In the genomic region with DNA sequence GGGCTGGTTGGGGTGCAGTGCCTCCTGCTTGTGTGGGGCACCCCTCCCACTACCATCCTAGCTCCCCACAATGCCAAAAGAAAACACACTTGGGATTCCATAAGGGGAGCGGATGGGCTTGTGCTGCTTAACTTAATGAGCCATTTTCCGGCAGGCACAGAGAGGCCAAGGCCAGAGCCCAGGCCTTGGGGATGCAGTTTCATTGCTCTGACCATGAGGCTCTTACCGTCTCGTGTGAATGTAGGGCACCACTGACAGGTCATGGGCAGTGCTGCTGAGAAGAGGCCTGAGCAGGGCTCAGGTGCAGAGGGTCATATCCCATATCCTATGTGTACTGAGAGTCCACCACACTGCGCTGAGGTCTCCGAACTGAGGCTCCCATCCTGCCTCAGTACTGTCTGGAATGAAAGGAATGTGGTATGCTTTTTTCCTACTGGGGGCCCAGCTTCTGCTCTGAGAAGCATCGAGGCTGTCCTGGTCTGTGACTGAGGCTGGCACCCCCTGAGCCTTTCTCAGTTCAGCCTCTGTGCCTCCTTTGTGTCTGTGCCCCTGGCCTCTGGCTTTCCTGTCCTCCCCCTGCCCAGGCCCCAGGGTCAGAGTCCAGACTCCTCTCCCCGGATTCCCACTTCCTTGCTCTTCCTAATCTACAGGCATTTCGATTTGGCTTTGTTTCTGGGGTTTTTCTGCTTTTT, we compare ENCODE assay signal across 1 cellular context.
TF ChIP-seq lines count a peak whose summit lies in the region.

No MANE protein-coding gene starts in this region.

TF ChIP-seq in HepG2, 621 proteins besides CTCF, POLR2A, EP300 and RAD21 (continued from another document and continues in another):
- TF ChIP-seq, protein P1, sequence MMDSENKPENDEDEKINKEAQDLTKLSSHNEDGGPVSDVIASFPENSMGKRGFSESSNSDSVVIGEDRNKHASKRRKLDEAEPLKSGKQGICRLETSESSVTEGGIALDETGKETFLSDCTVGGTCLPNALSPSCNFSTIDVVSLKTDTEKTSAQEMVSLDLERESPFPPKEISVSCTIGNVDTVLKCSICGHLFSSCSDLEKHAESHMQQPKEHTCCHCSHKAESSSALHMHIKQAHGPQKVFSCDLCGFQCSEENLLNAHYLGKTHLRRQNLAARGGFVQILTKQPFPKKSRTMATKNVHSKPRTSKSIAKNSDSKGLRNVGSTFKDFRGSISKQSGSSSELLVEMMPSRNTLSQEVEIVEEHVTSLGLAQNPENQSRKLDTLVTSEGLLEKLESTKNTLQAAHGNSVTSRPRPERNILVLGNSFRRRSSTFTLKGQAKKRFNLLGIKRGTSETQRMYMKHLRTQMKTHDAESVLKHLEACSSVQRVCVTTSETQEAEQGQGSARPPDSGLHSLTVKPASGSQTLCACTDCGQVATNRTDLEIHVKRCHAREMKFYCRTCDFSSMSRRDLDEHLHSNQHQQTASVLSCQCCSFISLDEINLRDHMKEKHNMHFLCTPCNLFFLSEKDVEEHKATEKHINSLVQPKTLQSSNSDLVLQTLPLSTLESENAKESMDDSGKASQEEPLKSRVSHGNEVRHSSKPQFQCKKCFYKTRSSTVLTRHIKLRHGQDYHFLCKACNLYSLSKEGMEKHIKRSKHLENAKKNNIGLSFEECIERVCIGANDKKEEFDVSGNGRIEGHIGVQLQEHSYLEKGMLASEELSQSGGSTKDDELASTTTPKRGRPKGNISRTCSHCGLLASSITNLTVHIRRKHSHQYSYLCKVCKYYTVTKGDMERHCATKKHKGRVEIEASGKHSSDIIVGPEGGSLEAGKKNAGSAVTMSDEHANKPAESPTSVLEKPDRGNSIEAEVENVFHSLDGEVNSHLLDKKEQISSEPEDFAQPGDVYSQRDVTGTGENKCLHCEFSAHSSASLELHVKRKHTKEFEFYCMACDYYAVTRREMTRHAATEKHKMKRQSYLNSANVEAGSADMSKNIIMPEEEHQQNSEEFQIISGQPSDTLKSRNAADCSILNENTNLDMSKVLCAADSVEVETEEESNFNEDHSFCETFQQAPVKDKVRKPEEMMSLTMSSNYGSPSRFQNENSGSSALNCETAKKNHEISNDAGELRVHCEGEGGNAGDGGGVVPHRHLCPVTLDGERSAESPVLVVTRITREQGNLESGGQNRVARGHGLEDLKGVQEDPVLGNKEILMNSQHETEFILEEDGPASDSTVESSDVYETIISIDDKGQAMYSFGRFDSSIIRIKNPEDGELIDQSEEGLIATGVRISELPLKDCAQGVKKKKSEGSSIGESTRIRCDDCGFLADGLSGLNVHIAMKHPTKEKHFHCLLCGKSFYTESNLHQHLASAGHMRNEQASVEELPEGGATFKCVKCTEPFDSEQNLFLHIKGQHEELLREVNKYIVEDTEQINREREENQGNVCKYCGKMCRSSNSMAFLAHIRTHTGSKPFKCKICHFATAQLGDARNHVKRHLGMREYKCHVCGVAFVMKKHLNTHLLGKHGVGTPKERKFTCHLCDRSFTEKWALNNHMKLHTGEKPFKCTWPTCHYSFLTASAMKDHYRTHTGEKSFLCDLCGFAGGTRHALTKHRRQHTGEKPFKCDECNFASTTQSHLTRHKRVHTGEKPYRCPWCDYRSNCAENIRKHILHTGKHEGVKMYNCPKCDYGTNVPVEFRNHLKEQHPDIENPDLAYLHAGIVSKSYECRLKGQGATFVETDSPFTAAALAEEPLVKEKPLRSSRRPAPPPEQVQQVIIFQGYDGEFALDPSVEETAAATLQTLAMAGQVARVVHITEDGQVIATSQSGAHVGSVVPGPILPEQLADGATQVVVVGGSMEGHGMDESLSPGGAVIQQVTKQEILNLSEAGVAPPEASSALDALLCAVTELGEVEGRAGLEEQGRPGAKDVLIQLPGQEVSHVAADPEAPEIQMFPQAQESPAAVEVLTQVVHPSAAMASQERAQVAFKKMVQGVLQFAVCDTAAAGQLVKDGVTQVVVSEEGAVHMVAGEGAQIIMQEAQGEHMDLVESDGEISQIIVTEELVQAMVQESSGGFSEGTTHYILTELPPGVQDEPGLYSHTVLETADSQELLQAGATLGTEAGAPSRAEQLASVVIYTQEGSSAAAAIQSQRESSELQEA (CRISPR knock-in tag; IDR thresholded peaks at IDR 0.05; ENCODE audit: not compliant biosample characterization), result no peak
- TF ChIP-seq TOE1 (CRISPR knock-in tag; IDR thresholded peaks at IDR 0.05) (peak; percentile 81; the same call in 1 of the 2 replicates), U2AF2 (IDR thresholded peaks at IDR 0.05; ENCODE audit: low read depth, low read length) (no peak), HNRNPH1 (optimal IDR thresholded peaks at IDR 0.05; ENCODE audit: low read depth, low read length) (no peak), PHF21A (CRISPR knock-in tag; IDR thresholded peaks at IDR 0.05) (peak; percentile 89), ZNF101 (CRISPR knock-in tag; IDR thresholded peaks at IDR 0.05; ENCODE audit: borderline replicate concordance, low read depth) (no peak), GATAD1 (CRISPR knock-in tag; IDR thresholded peaks at IDR 0.05) (peak; percentile 9; the same call in 1 of the 2 replicates), RBFOX2 (IDR thresholded peaks at IDR 0.05; ENCODE audit: low read depth, low read length) (peak; percentile 48; the same call in 1 of the 2 replicates), GABPA (IDR thresholded peaks at IDR 0.05; ENCODE audit: low read depth, low read length) (0 out of 2 replicates have a peak, but pooled peaks have one; percentile 22), GABPA (CRISPR knock-in tag; IDR thresholded peaks at IDR 0.05; ENCODE audit: low read depth) (peak; percentile 76), PHF8 (CRISPR knock-in tag; IDR thresholded peaks at IDR 0.05) (peak; percentile 68; the same call in 1 of the 2 replicates), ZNF160 (CRISPR knock-in tag; IDR thresholded peaks at IDR 0.05) (peak; percentile 74; the same call in 1 of the 2 replicates), HMG20A (CRISPR knock-in tag; IDR thresholded peaks at IDR 0.05; ENCODE audit: borderline replicate concordance) (peak; percentile 29; the same call in 1 of the 2 replicates), MAFF (IDR thresholded peaks at IDR 0.05; ENCODE audit: low read depth, low read length) (no peak), HNF4G (IDR thresholded peaks at IDR 0.05; ENCODE audit: borderline replicate concordance, low read depth, low read length) (peak; percentile 98), HNF4G (CRISPR knock-in tag; IDR thresholded peaks at IDR 0.05; ENCODE audit: borderline replicate concordance, low read depth) (peak; percentile 96; the same call in 1 of the 2 replicates), ZNF33A (CRISPR knock-in tag; IDR thresholded peaks at IDR 0.05; ENCODE audit: borderline replicate concordance) (no peak), SMAD9 (CRISPR knock-in tag; IDR thresholded peaks at IDR 0.05) (no peak), ZNF615 (CRISPR knock-in tag; IDR thresholded peaks at IDR 0.05; ENCODE audit: borderline replicate concordance) (peak; percentile 95), ZFY (CRISPR knock-in tag; IDR thresholded peaks at IDR 0.05) (peak; percentile 80)
- TF ChIP-seq, protein P2, sequence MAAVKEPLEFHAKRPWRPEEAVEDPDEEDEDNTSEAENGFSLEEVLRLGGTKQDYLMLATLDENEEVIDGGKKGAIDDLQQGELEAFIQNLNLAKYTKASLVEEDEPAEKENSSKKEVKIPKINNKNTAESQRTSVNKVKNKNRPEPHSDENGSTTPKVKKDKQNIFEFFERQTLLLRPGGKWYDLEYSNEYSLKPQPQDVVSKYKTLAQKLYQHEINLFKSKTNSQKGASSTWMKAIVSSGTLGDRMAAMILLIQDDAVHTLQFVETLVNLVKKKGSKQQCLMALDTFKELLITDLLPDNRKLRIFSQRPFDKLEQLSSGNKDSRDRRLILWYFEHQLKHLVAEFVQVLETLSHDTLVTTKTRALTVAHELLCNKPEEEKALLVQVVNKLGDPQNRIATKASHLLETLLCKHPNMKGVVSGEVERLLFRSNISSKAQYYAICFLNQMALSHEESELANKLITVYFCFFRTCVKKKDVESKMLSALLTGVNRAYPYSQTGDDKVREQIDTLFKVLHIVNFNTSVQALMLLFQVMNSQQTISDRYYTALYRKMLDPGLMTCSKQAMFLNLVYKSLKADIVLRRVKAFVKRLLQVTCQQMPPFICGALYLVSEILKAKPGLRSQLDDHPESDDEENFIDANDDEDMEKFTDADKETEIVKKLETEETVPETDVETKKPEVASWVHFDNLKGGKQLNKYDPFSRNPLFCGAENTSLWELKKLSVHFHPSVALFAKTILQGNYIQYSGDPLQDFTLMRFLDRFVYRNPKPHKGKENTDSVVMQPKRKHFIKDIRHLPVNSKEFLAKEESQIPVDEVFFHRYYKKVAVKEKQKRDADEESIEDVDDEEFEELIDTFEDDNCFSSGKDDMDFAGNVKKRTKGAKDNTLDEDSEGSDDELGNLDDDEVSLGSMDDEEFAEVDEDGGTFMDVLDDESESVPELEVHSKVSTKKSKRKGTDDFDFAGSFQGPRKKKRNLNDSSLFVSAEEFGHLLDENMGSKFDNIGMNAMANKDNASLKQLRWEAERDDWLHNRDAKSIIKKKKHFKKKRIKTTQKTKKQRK (IDR thresholded peaks at IDR 0.05; ENCODE audit: low read length), result no peak
- TF ChIP-seq, protein P3, sequence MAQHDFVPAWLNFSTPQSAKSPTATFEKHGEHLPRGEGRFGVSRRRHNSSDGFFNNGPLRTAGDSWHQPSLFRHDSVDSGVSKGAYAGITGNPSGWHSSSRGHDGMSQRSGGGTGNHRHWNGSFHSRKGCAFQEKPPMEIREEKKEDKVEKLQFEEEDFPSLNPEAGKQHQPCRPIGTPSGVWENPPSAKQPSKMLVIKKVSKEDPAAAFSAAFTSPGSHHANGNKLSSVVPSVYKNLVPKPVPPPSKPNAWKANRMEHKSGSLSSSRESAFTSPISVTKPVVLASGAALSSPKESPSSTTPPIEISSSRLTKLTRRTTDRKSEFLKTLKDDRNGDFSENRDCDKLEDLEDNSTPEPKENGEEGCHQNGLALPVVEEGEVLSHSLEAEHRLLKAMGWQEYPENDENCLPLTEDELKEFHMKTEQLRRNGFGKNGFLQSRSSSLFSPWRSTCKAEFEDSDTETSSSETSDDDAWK (CRISPR knock-in tag; IDR thresholded peaks at IDR 0.05), result no peak
- TF ChIP-seq, protein P4, sequence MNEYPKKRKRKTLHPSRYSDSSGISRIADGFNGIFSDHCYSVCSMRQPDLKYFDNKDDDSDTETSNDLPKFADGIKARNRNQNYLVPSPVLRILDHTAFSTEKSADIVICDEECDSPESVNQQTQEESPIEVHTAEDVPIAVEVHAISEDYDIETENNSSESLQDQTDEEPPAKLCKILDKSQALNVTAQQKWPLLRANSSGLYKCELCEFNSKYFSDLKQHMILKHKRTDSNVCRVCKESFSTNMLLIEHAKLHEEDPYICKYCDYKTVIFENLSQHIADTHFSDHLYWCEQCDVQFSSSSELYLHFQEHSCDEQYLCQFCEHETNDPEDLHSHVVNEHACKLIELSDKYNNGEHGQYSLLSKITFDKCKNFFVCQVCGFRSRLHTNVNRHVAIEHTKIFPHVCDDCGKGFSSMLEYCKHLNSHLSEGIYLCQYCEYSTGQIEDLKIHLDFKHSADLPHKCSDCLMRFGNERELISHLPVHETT (CRISPR knock-in tag; conservative IDR thresholded peaks at IDR 0.05), result no peak
- TF ChIP-seq, protein P5, sequence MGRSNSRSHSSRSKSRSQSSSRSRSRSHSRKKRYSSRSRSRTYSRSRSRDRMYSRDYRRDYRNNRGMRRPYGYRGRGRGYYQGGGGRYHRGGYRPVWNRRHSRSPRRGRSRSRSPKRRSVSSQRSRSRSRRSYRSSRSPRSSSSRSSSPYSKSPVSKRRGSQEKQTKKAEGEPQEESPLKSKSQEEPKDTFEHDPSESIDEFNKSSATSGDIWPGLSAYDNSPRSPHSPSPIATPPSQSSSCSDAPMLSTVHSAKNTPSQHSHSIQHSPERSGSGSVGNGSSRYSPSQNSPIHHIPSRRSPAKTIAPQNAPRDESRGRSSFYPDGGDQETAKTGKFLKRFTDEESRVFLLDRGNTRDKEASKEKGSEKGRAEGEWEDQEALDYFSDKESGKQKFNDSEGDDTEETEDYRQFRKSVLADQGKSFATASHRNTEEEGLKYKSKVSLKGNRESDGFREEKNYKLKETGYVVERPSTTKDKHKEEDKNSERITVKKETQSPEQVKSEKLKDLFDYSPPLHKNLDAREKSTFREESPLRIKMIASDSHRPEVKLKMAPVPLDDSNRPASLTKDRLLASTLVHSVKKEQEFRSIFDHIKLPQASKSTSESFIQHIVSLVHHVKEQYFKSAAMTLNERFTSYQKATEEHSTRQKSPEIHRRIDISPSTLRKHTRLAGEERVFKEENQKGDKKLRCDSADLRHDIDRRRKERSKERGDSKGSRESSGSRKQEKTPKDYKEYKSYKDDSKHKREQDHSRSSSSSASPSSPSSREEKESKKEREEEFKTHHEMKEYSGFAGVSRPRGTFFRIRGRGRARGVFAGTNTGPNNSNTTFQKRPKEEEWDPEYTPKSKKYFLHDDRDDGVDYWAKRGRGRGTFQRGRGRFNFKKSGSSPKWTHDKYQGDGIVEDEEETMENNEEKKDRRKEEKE (IDR thresholded peaks at IDR 0.05), result no peak
- TF ChIP-seq, protein P6, sequence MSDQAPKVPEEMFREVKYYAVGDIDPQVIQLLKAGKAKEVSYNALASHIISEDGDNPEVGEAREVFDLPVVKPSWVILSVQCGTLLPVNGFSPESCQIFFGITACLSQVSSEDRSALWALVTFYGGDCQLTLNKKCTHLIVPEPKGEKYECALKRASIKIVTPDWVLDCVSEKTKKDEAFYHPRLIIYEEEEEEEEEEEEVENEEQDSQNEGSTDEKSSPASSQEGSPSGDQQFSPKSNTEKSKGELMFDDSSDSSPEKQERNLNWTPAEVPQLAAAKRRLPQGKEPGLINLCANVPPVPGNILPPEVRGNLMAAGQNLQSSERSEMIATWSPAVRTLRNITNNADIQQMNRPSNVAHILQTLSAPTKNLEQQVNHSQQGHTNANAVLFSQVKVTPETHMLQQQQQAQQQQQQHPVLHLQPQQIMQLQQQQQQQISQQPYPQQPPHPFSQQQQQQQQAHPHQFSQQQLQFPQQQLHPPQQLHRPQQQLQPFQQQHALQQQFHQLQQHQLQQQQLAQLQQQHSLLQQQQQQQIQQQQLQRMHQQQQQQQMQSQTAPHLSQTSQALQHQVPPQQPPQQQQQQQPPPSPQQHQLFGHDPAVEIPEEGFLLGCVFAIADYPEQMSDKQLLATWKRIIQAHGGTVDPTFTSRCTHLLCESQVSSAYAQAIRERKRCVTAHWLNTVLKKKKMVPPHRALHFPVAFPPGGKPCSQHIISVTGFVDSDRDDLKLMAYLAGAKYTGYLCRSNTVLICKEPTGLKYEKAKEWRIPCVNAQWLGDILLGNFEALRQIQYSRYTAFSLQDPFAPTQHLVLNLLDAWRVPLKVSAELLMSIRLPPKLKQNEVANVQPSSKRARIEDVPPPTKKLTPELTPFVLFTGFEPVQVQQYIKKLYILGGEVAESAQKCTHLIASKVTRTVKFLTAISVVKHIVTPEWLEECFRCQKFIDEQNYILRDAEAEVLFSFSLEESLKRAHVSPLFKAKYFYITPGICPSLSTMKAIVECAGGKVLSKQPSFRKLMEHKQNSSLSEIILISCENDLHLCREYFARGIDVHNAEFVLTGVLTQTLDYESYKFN (CRISPR knock-in tag; conservative IDR thresholded peaks at IDR 0.05), result peak; percentile 99
